In the genomic region with DNA sequence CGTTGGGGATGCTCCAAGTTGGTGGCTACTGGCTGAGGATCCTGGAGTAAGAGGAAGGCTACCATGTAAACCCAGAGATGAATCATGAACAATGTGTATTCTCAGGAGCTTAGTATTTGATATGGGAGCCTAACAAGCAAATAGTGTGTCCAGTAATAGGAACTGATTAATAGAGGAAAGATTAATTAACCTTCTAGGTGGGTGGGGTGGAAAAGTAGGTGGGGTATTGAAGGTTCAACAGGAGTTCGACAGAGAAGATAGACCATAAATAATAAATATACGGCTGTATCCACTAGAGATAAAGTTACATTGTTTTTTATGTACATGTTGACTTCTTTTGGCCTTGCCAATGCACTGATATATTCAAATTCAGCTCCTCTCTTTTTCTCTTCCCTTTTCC, we compare ENCODE assay signal across 21 cellular contexts. TPM values are rescaled to one million over a fixed set of nuclear protein-coding genes. Genes with fewer than 3 reads are reported as not detected.
A peak's percentile ranks its signal among the peaks of the same experiment; 100 is the strongest.
DNase-seq lines count a peak whose midpoint lies in the region; ATAC-seq and TF ChIP-seq lines count a peak whose summit lies in the region.
"Had no signal": no experiment of that assay in that cellular context is flagged by ENCODE, and none has a peak within 500 bp of the region (broad histone marks: within the 10 kb centered on the region; RNA-seq: fewer than 3 reads in every experiment).

No MANE protein-coding gene starts in this region.

- H3K27ac Mint-ChIP-seq in activated CD4-positive, alpha-beta T cell treated with anti-CD3 and anti-CD28 coated beads for 36 hours = peak overlapping the region; percentile 55
- no peak overlapping the region for H3K27ac Mint-ChIP-seq in activated CD4-positive, alpha-beta T cell treated with anti-CD3 and anti-CD28 coated beads, Interleukin-2, amount 10 ng/mL, durations not matched to agents 24 days and 14 days
- peak overlapping the region; percentile 34 for H3K27ac Mint-ChIP-seq in CD4-positive, alpha-beta T cell
- H3K27ac Mint-ChIP-seq in activated naive CD8-positive, alpha-beta T cell treated with anti-CD3 and anti-CD28 coated beads, Interleukin-2, amount 50 U/mL, for 24 hours = peak overlapping the region; percentile 62
- H3K27ac Mint-ChIP-seq in naive thymus-derived CD4-positive, alpha-beta T cell = peak overlapping the region in 2 of 9 donors; percentile 30 to 51
- H3K27ac Mint-ChIP-seq: GM23338, H9 had no signal

- H3K27me3 Mint-ChIP-seq in activated CD4-positive, alpha-beta T cell treated with anti-CD3 and anti-CD28 coated beads for 36 hours = no peaks in the 10 kb centered on the region
- no peaks in the 10 kb centered on the region for H3K27me3 Mint-ChIP-seq in activated CD4-positive, alpha-beta T cell treated with anti-CD3 and anti-CD28 coated beads, Interleukin-2, amount 10 ng/mL, durations not matched to agents 24 days and 14 days
- no peaks in the 10 kb centered on the region for H3K27me3 Mint-ChIP-seq in CD4-positive, alpha-beta T cell
- no peaks in the 10 kb centered on the region for H3K27me3 Mint-ChIP-seq in activated naive CD8-positive, alpha-beta T cell treated with anti-CD3 and anti-CD28 coated beads, Interleukin-2, amount 50 U/mL, for 24 hours
- no peaks in the 10 kb centered on the region for H3K27me3 Mint-ChIP-seq in naive thymus-derived CD4-positive, alpha-beta T cell

- no peaks in the 10 kb centered on the region for H3K9me3 ChIP-seq in CD4-positive, alpha-beta T cell (ENCODE audit: control insufficient read depth, low read length)
- H3K9me3 ChIP-seq in IMR-90 (ENCODE audit: control insufficient read depth, insufficient read depth, low read length) (no peaks in the 10 kb centered on the region), suprapubic skin (no peaks in the 10 kb centered on the region)
- H3K9me3 ChIP-seq in naive thymus-derived CD4-positive, alpha-beta T cell (ENCODE audit: control insufficient read depth in 2 of 3, low read length in 3 of 3) = no peaks in the 10 kb centered on the region

- H3K14ac ChIP-seq in IMR-90 (replicated peaks; ENCODE audit: low read depth, low read length) = no peak overlapping the region

- no peak overlapping the region for H2AK9ac ChIP-seq in IMR-90 (replicated peaks; ENCODE audit: low read depth, low read length, poor library complexity)

- no peak overlapping the region for H2BK120ac ChIP-seq in IMR-90 (ENCODE audit: low read depth, low read length)

- H3K9ac ChIP-seq in IMR-90 (ENCODE audit: low read depth, low read length) = no peak overlapping the region

- H3K4ac ChIP-seq in IMR-90 (ENCODE audit: low read depth, low read length) = no peak overlapping the region

- H3K36me3 ChIP-seq in IMR-90 (ENCODE audit: control insufficient read depth, insufficient read depth, low read length) (no peaks in the 10 kb centered on the region), suprapubic skin (peaks cover 8% of the 10 kb centered on the region)
- H3K36me3 ChIP-seq in naive thymus-derived CD4-positive, alpha-beta T cell (ENCODE audit: control insufficient read depth in 2 of 3, insufficient read depth in 3 of 3, low read length in 3 of 3) = peaks cover 0 to 4% (median 0%) of the 10 kb centered on the region in 3 experiments

- no TSS peak for BruUV-seq in IMR-90 (replicated peaks; lab: Mats Ljungman, UMichigan)

- no peak overlapping the region for H2BK5ac ChIP-seq in IMR-90 (ENCODE audit: low read depth, low read length, poor library complexity, severe bottlenecking)

- intact Hi-C loops in activated CD4-positive, alpha-beta T cell treated with anti-CD3 and anti-CD28 coated beads for 36 hours (cut with DNase I, micrococcal nuclease) = no loop called here
- intact Hi-C loops in activated CD4-positive, alpha-beta T cell treated with anti-CD3 and anti-CD28 coated beads, Interleukin-2, amount 10 ng/mL, durations not matched to agents 24 days and 14 days (cut with micrococcal nuclease) = loop anchor here (10.0 kb wide), 1 partner anchor 1794 kb away; the partner anchor contains the start of gene INSC
- intact Hi-C loops in CD4-positive, alpha-beta T cell (cut with DNase I, micrococcal nuclease) = no loop called here
- intact Hi-C loops in IMR-90 (cut with micrococcal nuclease) = loop anchor here (5.0 kb wide), 1 partner anchor 43 kb away; the partner anchor contains the start of gene BMAL1
- intact Hi-C loops in naive thymus-derived CD4-positive, alpha-beta T cell (cut with micrococcal nuclease) = no loop called here

- H4K91ac ChIP-seq in IMR-90 (ENCODE audit: insufficient read depth, low read depth, low read length) = no peak overlapping the region

- in situ Hi-C loops in IMR-90 (cut with MboI; ENCODE audit: low sequenced_read_pairs) = no loop called here

- H2BK15ac ChIP-seq in IMR-90 (ENCODE audit: low read depth, low read length) = no peak overlapping the region

- H3K4me1 Mint-ChIP-seq in activated CD4-positive, alpha-beta T cell treated with anti-CD3 and anti-CD28 coated beads for 36 hours = peaks cover 54% of the 10 kb centered on the region
- H3K4me1 Mint-ChIP-seq in activated CD4-positive, alpha-beta T cell treated with anti-CD3 and anti-CD28 coated beads, Interleukin-2, amount 10 ng/mL, durations not matched to agents 24 days and 14 days = peaks cover 38% of the 10 kb centered on the region
- peaks cover 69% of the 10 kb centered on the region for H3K4me1 Mint-ChIP-seq in CD4-positive, alpha-beta T cell (ENCODE audit: low read depth)
- peaks cover 65% of the 10 kb centered on the region for H3K4me1 Mint-ChIP-seq in activated naive CD8-positive, alpha-beta T cell treated with anti-CD3 and anti-CD28 coated beads, Interleukin-2, amount 50 U/mL, for 24 hours
- H3K4me1 Mint-ChIP-seq in naive thymus-derived CD4-positive, alpha-beta T cell = peaks cover 41 to 81% (median 62%) of the 10 kb centered on the region in 7 donors

- no peak overlapping the region for H3K4me2 ChIP-seq in IMR-90 (ENCODE audit: low read depth, low read length)
- H3K4me2 ChIP-seq: GM23338 had no signal

- no peak overlapping the region for H3K18ac ChIP-seq in IMR-90 (ENCODE audit: low read depth, low read length)

- H4K20me1 ChIP-seq in IMR-90 (ENCODE audit: insufficient read depth, low read length) = peaks cover 10% of the 10 kb centered on the region

- no peak for TF ChIP-seq EP300 in suprapubic skin (IDR thresholded peaks at IDR 0.05)

- no peak overlapping the region for H2BK20ac ChIP-seq in IMR-90 (ENCODE audit: low read depth, low read length)

- no peak overlapping the region for H3K4me3 Mint-ChIP-seq in activated CD4-positive, alpha-beta T cell treated with anti-CD3 and anti-CD28 coated beads for 36 hours
- H3K4me3 Mint-ChIP-seq in activated CD4-positive, alpha-beta T cell treated with anti-CD3 and anti-CD28 coated beads, Interleukin-2, amount 10 ng/mL, durations not matched to agents 24 days and 14 days = no peak overlapping the region
- H3K4me3 Mint-ChIP-seq in CD4-positive, alpha-beta T cell = no peak overlapping the region
- H3K4me3 Mint-ChIP-seq in activated naive CD8-positive, alpha-beta T cell treated with anti-CD3 and anti-CD28 coated beads, Interleukin-2, amount 50 U/mL, for 24 hours = no peak overlapping the region
- no peak overlapping the region for H3K4me3 Mint-ChIP-seq in naive thymus-derived CD4-positive, alpha-beta T cell
- H3K4me3 Mint-ChIP-seq: GM23338, H9 had no signal

- TF ChIP-seq CTCF in CD4-positive, alpha-beta T cell (IDR thresholded peaks at IDR 0.05) = no peak
- TF ChIP-seq CTCF in IMR-90 (conservative IDR thresholded peaks at IDR 0.05; ENCODE audit: low read depth, low read length) = no peak
- no peak for TF ChIP-seq CTCF in suprapubic skin (IDR thresholded peaks at IDR 0.05)

- no peak overlapping the region for H2AFZ ChIP-seq in IMR-90 (replicated peaks; ENCODE audit: low read length, poor library complexity)
- H2AFZ ChIP-seq: GM23338 had no signal

- TF ChIP-seq POLR2A in IMR-90 (IDR thresholded peaks at IDR 0.05; ENCODE audit: low read depth, low read length) (no peak), suprapubic skin (IDR thresholded peaks at IDR 0.05) (no peak)

- dilution Hi-C loops in IMR-90 (cut with HindIII; ENCODE audit: low sequenced_read_pairs, unreplicated experiment) = no loop called here

- peaks cover 21 to 69% of the 10 kb centered on the region in 2 experiments for H3K79me1 ChIP-seq in IMR-90 (ENCODE audit: low read depth in 1 of 2, low read length in 2 of 2)

- POLR2A ChIA-PET in activated CD4-positive, alpha-beta T cell treated with anti-CD3 and anti-CD28 coated beads for 36 hours (lab: Charles Lee) = no interaction called here
- POLR2A ChIA-PET in CD4-positive, alpha-beta T cell (lab: Charles Lee) = no interaction called here
- POLR2A ChIA-PET in IMR-90 (lab: Charles Lee; ENCODE audit: unreplicated experiment) = no interaction called here
- POLR2A ChIA-PET in naive thymus-derived CD4-positive, alpha-beta T cell (lab: Charles Lee) = no interaction called here

- H3K4me3 ChIP-seq in IMR-90 (ENCODE audit: insufficient read depth, low read depth, low read length) = no peak overlapping the region
- H3K4me3 ChIP-seq in naive thymus-derived CD4-positive, alpha-beta T cell (ENCODE audit: low read length) = no peak overlapping the region
- H3K4me3 ChIP-seq in suprapubic skin = no peak overlapping the region
- H3K4me3 ChIP-seq: GM23338 had no signal

- TF ChIP-seq RAD21 in IMR-90 (IDR thresholded peaks at IDR 0.05; ENCODE audit: low read length) = no peak

- H3K27me3 ChIP-seq in CD4-positive, alpha-beta T cell (ENCODE audit: control insufficient read depth, insufficient read depth, low read length) = no peaks in the 10 kb centered on the region
- H3K27me3 ChIP-seq in IMR-90 (ENCODE audit: control insufficient read depth, insufficient read depth, low read length) (no peaks in the 10 kb centered on the region), suprapubic skin (no peaks in the 10 kb centered on the region)
- no peaks in the 10 kb centered on the region for H3K27me3 ChIP-seq in naive thymus-derived CD4-positive, alpha-beta T cell (ENCODE audit: control insufficient read depth in 2 of 2, insufficient read depth in 2 of 2, low read length in 2 of 2)

- no peak for DNase-seq in activated CD4-positive, alpha-beta T cell treated with anti-CD3 and anti-CD28 coated beads for 36 hours
- no peak for DNase-seq in activated CD4-positive, alpha-beta T cell treated with anti-CD3 and anti-CD28 coated beads, Interleukin-2, amount 10 ng/mL, durations not matched to agents 24 days and 14 days
- DNase-seq in CD4-positive, alpha-beta T cell = no peak
- peak; percentile 56 for DNase-seq in IMR-90
- no peak for DNase-seq in activated naive CD8-positive, alpha-beta T cell treated with anti-CD3 and anti-CD28 coated beads, Interleukin-2, amount 50 U/mL, for 24 hours
- DNase-seq in naive thymus-derived CD4-positive, alpha-beta T cell = no peak
- DNase-seq in suprapubic skin (ENCODE audit: low spot score in 2 of 2) = no peak
- DNase-seq in NK-92 (lab: John Stamatoyannopoulos, UW; ENCODE audit: unreplicated experiment) = no peak
- DNase-seq: COR-L47, H9, Karpas-422, NCI-H1092, NCI-H1417 treated with DMSO at 0.1 percent for 48 hours, NCI-H1694 treated with DMSO at 0.1 percent for 48 hours, NCI-H2081, NCI-H2227 treated with DMSO at 0.1 percent for 48 hours, NCI-H526 treated with DMSO at 0.1 percent for 48 hours, SIG-M5 had no signal

- no peak overlapping the region for H3K56ac ChIP-seq in IMR-90 (ENCODE audit: extremely low read depth, insufficient read depth, low read length)

- no peak overlapping the region for H2AK5ac ChIP-seq in IMR-90 (ENCODE audit: low read depth, low read length)

- no peak overlapping the region for H4K8ac ChIP-seq in IMR-90 (ENCODE audit: low read depth in 2 of 2, low read length in 2 of 2)

- H4K5ac ChIP-seq in IMR-90 (ENCODE audit: low read depth, low read length) = no peak overlapping the region

- CTCF ChIA-PET in activated CD4-positive, alpha-beta T cell treated with anti-CD3 and anti-CD28 coated beads for 36 hours (lab: Charles Lee) = interaction anchor here (4.2 kb wide), 1 partner anchor 14 kb away, joined by 32 read pairs; no protein-coding TSS in a partner anchor
- CTCF ChIA-PET in CD4-positive, alpha-beta T cell (lab: Charles Lee) = interaction anchor here (1.1 kb wide), 1 partner anchor 14 kb away, joined by 3 read pairs; no protein-coding TSS in a partner anchor
- CTCF ChIA-PET in IMR-90 (lab: Yijun Ruan, JAX) = interaction anchor here (2.5 kb wide), 1 partner anchor 15 kb away, joined by 5 read pairs; no protein-coding TSS in a partner anchor
- CTCF ChIA-PET in naive thymus-derived CD4-positive, alpha-beta T cell (lab: Charles Lee) = interaction anchor here (0.6 to 2.1 kb wide), 3 partner anchors 15 to 42 kb away, joined by 3 to 5 read pairs (median 3); no protein-coding TSS in a partner anchor

- peaks cover 22% of the 10 kb centered on the region for H3K9me1 ChIP-seq in IMR-90 (ENCODE audit: insufficient read depth, low read length)

- H3K23ac ChIP-seq in IMR-90 (ENCODE audit: low read depth, low read length) = no peak overlapping the region

- H3K4me1 ChIP-seq in IMR-90 (ENCODE audit: control insufficient read depth, insufficient read depth, low read length) (peaks cover 6% of the 10 kb centered on the region), suprapubic skin (peaks cover 24% of the 10 kb centered on the region)
- peaks cover 11 to 18% of the 10 kb centered on the region in 2 donors for H3K4me1 ChIP-seq in naive thymus-derived CD4-positive, alpha-beta T cell (ENCODE audit: control insufficient read depth in 2 of 2, insufficient read depth in 2 of 2, low read length in 2 of 2)

- no peaks in the 10 kb centered on the region for H3K36me3 Mint-ChIP-seq in activated CD4-positive, alpha-beta T cell treated with anti-CD3 and anti-CD28 coated beads for 36 hours (ENCODE audit: low read depth)
- H3K36me3 Mint-ChIP-seq in activated CD4-positive, alpha-beta T cell treated with anti-CD3 and anti-CD28 coated beads, Interleukin-2, amount 10 ng/mL, durations not matched to agents 24 days and 14 days (ENCODE audit: low read depth) = peaks cover 14% of the 10 kb centered on the region
- H3K36me3 Mint-ChIP-seq in CD4-positive, alpha-beta T cell (ENCODE audit: low read depth) = peaks cover 26% of the 10 kb centered on the region
- H3K36me3 Mint-ChIP-seq in activated naive CD8-positive, alpha-beta T cell treated with anti-CD3 and anti-CD28 coated beads, Interleukin-2, amount 50 U/mL, for 24 hours (ENCODE audit: low read depth) = peaks cover 8% of the 10 kb centered on the region
- H3K36me3 Mint-ChIP-seq in naive thymus-derived CD4-positive, alpha-beta T cell = peaks cover 5 to 10% (median 8%) of the 10 kb centered on the region in 5 donors

- WGBS in IMR-90 (ENCODE audit: extremely low coverage in 2 of 2, insufficient read length in 1 of 2), 2 experiments = 67% methylated on average over 1 of the region's 3 CpGs; no CpG with 5 or more reads in 1 of the 2 experiments
- WGBS in suprapubic skin = 89% methylated on average over 3 of the region's 3 CpGs

- no peak overlapping the region for H3K27ac ChIP-seq in CD4-positive, alpha-beta T cell (ENCODE audit: low read depth, low read length)
- H3K27ac ChIP-seq in IMR-90 (ENCODE audit: insufficient read depth, low read length) (no peak overlapping the region), suprapubic skin (no peak overlapping the region)
- no peak overlapping the region for H3K27ac ChIP-seq in naive thymus-derived CD4-positive, alpha-beta T cell (ENCODE audit: low read depth, low read length)

- ATAC-seq in activated CD4-positive, alpha-beta T cell treated with anti-CD3 and anti-CD28 coated beads for 36 hours = no peak
- no peak for ATAC-seq in CD4-positive, alpha-beta T cell (ENCODE audit: poor library complexity)
- ATAC-seq in IMR-90 (ENCODE audit: low read depth) = peak; percentile 27; the same call in 1 of the 2 replicates
- no peak for ATAC-seq in activated naive CD8-positive, alpha-beta T cell treated with anti-CD3 and anti-CD28 coated beads, Interleukin-2, amount 50 U/mL, for 24 hours
- ATAC-seq in naive thymus-derived CD4-positive, alpha-beta T cell = no peak
- ATAC-seq: GM23338, Panc1 had no signal

- H3K9me3 Mint-ChIP-seq in activated CD4-positive, alpha-beta T cell treated with anti-CD3 and anti-CD28 coated beads for 36 hours (ENCODE audit: low read depth) = no peaks in the 10 kb centered on the region
- no peaks in the 10 kb centered on the region for H3K9me3 Mint-ChIP-seq in activated CD4-positive, alpha-beta T cell treated with anti-CD3 and anti-CD28 coated beads, Interleukin-2, amount 10 ng/mL, durations not matched to agents 24 days and 14 days
- no peaks in the 10 kb centered on the region for H3K9me3 Mint-ChIP-seq in CD4-positive, alpha-beta T cell
- no peaks in the 10 kb centered on the region for H3K9me3 Mint-ChIP-seq in activated naive CD8-positive, alpha-beta T cell treated with anti-CD3 and anti-CD28 coated beads, Interleukin-2, amount 50 U/mL, for 24 hours
- no peaks in the 10 kb centered on the region for H3K9me3 Mint-ChIP-seq in naive thymus-derived CD4-positive, alpha-beta T cell
- H3K9me3 Mint-ChIP-seq: GM23338, H9 had no signal

RNA-seq across cellular contexts. Expression of gene BMAL1, which starts 43.1 kb away (rescaled TPM):
- 10 to 100 TPM; 18.6 to 20.2 TPM for total RNA-seq in activated CD4-positive, alpha-beta T cell treated with anti-CD3 and anti-CD28 coated beads for 36 hours
- 22.2 and 22.4 TPM in 2 replicates for total RNA-seq in activated CD4-positive, alpha-beta T cell treated with anti-CD3 and anti-CD28 coated beads, Interleukin-2, amount 10 ng/mL, durations not matched to agents 24 days and 14 days
- 10 to 100 TPM; 71.3 to 73.3 TPM for total RNA-seq in CD4-positive, alpha-beta T cell
- total RNA-seq in IMR-90 (2012; rRNA removed) (9.9 and 13.1 TPM in 2 replicates), suprapubic skin (100 to 1,000 TPM in 1 of 4 donors, 10 to 100 TPM in 3; 57.8 to 143 (median 80.8) TPM)
- polyA plus RNA-seq in IMR-90 (2012; rRNA removed) = 7.5 and 8.8 TPM in 2 replicates
- polyA plus RNA-seq in IMR-90 (2012; cell fraction: cytosol; rRNA removed) = 3.2 and 7.1 TPM in 2 replicates
- 7.6 and 22.8 TPM in 2 replicates for polyA plus RNA-seq in IMR-90 (2012; cell fraction: nucleus; rRNA removed; ENCODE audit: low replicate concordance)
- total RNA-seq in naive thymus-derived CD4-positive, alpha-beta T cell = 10 to 100 TPM; 36.1 to 88.3 (median 68.4) TPM
- 10 to 100 TPM; 12.8 to 16.3 TPM for polyA plus RNA-seq in naive thymus-derived CD4-positive, alpha-beta T cell
- total RNA-seq: OCI-LY7 had no signal

Comparison
In these comparisons a context has a peak if more than half of its experiments do, and no peak if none do; other contexts are left out.
1. intact Hi-C loops: an anchor here in activated CD4-positive, alpha-beta T cell treated with anti-CD3 and anti-CD28 coated beads, Interleukin-2, amount 10 ng/mL, durations not matched to agents 24 days and 14 days (10.0 kb wide) and IMR-90 (5.0 kb wide); none called in activated CD4-positive, alpha-beta T cell treated with anti-CD3 and anti-CD28 coated beads for 36 hours, CD4-positive, alpha-beta T cell and naive thymus-derived CD4-positive, alpha-beta T cell.